8 cellular contexts compared by ENCODE assay signal in genomic region chr9:92669527-92669889, GRCh38. TPM values are rescaled to one million over a fixed set of nuclear protein-coding genes. Genes with fewer than 3 reads are reported as not detected.
A peak's percentile ranks its signal among the peaks of the same experiment; 100 is the strongest.
DNase-seq lines count a peak whose midpoint lies in the region; ATAC-seq and TF ChIP-seq lines count a peak whose summit lies in the region.

No MANE protein-coding gene starts in this region.

- H3K4me3 ChIP-seq in GM08714 (ENCODE audit: low read length) (peak overlapping the region; percentile 82), muscle layer of duodenum (ENCODE audit: low read depth in 1 of 2, low read length in 2 of 2) (peak overlapping the region; percentile 82 to 86)

- H3K9me3 Mint-ChIP-seq in effector memory CD8-positive, alpha-beta T cell: no peaks in the 10 kb centered on the region
- H3K9me3 Mint-ChIP-seq in type B pancreatic cell: no peaks in the 10 kb centered on the region

- H3K27me3 Mint-ChIP-seq in effector memory CD8-positive, alpha-beta T cell: no peaks in the 10 kb centered on the region
- no peaks in the 10 kb centered on the region for H3K27me3 Mint-ChIP-seq in type B pancreatic cell

- H3K4me1 ChIP-seq in muscle layer of duodenum (ENCODE audit: control insufficient read depth in 1 of 2, insufficient read depth in 2 of 2, low read length in 2 of 2): peaks cover 10 to 40% of the 10 kb centered on the region in 2 donors

- H3K36me3 Mint-ChIP-seq in effector memory CD8-positive, alpha-beta T cell (ENCODE audit: insufficient read depth): peaks cover 9% of the 10 kb centered on the region
- H3K36me3 Mint-ChIP-seq in type B pancreatic cell: peaks cover 4% of the 10 kb centered on the region

- peak overlapping the region; percentile 96 for H3K27ac Mint-ChIP-seq in effector memory CD8-positive, alpha-beta T cell
- peak overlapping the region; percentile 88 for H3K27ac Mint-ChIP-seq in type B pancreatic cell

- no peak for TF ChIP-seq CTCF in type B pancreatic cell (conservative IDR thresholded peaks at IDR 0.05)

- H3K9me3 ChIP-seq in muscle layer of duodenum (ENCODE audit: control insufficient read depth in 1 of 2, low read length in 2 of 2): no peaks in the 10 kb centered on the region

- H3K27me3 ChIP-seq in muscle layer of duodenum (ENCODE audit: low read depth, low read length): no peaks in the 10 kb centered on the region

- peak overlapping the region; percentile 90 to 91 for H3K4me3 Mint-ChIP-seq in effector memory CD8-positive, alpha-beta T cell
- H3K4me3 Mint-ChIP-seq in type B pancreatic cell: peak overlapping the region; percentile 96

- peak overlapping the region; percentile 88 for H3K27ac ChIP-seq in muscle layer of duodenum (ENCODE audit: low read length)

- ATAC-seq in HG02840 (IDR thresholded peaks at IDR 0.05; ENCODE audit: low FRiP score, unreplicated experiment): peak; percentile 1
- ATAC-seq in effector memory CD8-positive, alpha-beta T cell (replicated peaks): peak; percentile 16

- H3K36me3 ChIP-seq in muscle layer of duodenum (ENCODE audit: control insufficient read depth in 1 of 2, insufficient read depth in 2 of 2, low read length in 2 of 2): peaks cover 6 to 18% of the 10 kb centered on the region in 2 donors

- DNase-seq in activated CD4-positive, CD25-positive, alpha-beta regulatory T cell treated with anti-CD3 and anti-CD28 coated beads, Interleukin-2, amount 50 U/mL, for 72 hours: peak; percentile 50
- no peak for DNase-seq in effector memory CD8-positive, alpha-beta T cell
- no peak for DNase-seq in type B pancreatic cell (ENCODE audit: extremely low spot score, unreplicated experiment)
- no peak for DNase-seq in GM19240 (ENCODE audit: insufficient read length, low spot score)
- no peak for DNase-seq in EL

- peaks cover 24 to 29% of the 10 kb centered on the region in 2 donors for H3K4me1 Mint-ChIP-seq in effector memory CD8-positive, alpha-beta T cell (ENCODE audit: low read depth in 2 of 2)
- H3K4me1 Mint-ChIP-seq in type B pancreatic cell (ENCODE audit: unreplicated experiment): peaks cover 22% of the 10 kb centered on the region

RNA-seq across cellular contexts. Expression of gene IPPK, which starts 0.4 kb away (rescaled TPM):
- total RNA-seq in type B pancreatic cell (ENCODE audit: low replicate concordance): 8.1 and 11.6 TPM in 2 replicates
